ENCODE assay signal across 22 cellular contexts in the genomic region with DNA sequence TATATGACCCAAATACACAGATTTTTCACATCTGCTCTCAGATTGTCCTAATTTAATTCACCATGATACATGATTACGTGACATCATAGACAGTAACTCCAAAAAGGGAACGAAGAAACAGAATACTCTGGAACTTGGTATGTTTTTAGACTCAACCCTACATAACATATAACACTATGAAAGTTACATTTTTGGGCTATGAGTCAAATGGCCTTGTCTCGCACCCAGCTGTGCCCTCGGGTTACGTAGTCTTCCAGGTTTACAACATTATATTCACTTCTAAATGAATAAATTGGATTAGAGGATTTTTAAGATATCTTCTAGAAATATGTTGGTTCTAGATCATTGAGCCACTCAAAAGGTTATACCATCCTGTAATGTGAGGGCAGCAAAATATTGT.
"Had no signal": no experiment of that assay in that cellular context is flagged by ENCODE, and none has a peak within 500 bp of the region (broad histone marks: within the 10 kb centered on the region; RNA-seq: fewer than 3 reads in every experiment).

No MANE protein-coding gene starts in this region.

- H3K79me2 ChIP-seq: parathyroid adenoma had no signal

- H3K27me3 ChIP-seq: heart left ventricle, testis, tibial nerve had no signal

- H3K36me3 ChIP-seq: heart left ventricle, tibial nerve had no signal

- H3K4me1 ChIP-seq: heart left ventricle, parathyroid adenoma, psoas muscle, testis, tibial nerve had no signal

- H3K4me3 ChIP-seq: coronary artery, heart left ventricle, psoas muscle, testis, tibial nerve had no signal

- ATAC-seq: heart left ventricle; left lobe of liver; natural killer cell; psoas muscle; sciatic nerve; stimulated activated naive CD8-positive, alpha-beta T cell treated with anti-CD3 and anti-CD28 coated beads, Interleukin-15, amount 100 ng/mL, for 72 hours had no signal

- H3K27ac ChIP-seq: coronary artery, heart left ventricle, parathyroid adenoma, psoas muscle, testis, tibial nerve had no signal

- H3K9me3 ChIP-seq: heart left ventricle, psoas muscle, testis, tibial nerve had no signal

- DNase-seq: effector CD4-positive, alpha-beta T cell; endodermal cell; erythroblast; foreskin melanocyte; heart left ventricle; hippocampal formation; kidney glomerular epithelial cell; mammary epithelial cell; natural killer cell; occipital lobe; psoas muscle; retina; stimulated activated CD4-positive, alpha-beta T cell treated with anti-CD3 and anti-CD28 coated beads, Interleukin-2, amount 100 ng/mL, for 24 hours; stimulated activated CD4-positive, alpha-beta T cell treated with anti-CD3 and anti-CD28 coated beads, Interleukin-4, amount 100 ng/mL, for 4 hours; stimulated activated naive B cell treated with anti-CD40 and anti-IgM and Interleukin-4, amounts not matched to agents 10 μg/mL and 1 μg/mL and 100 μg/mL, for 72 hours; stimulated activated naive CD8-positive, alpha-beta T cell treated with anti-CD3 and anti-CD28 coated beads, Interleukin-15, amount 100 ng/mL, for 72 hours; testis had no signal
